ENCODE assay signal across 8 cellular contexts in genomic region chr15:38072007-38072506, GRCh38.
DNase-seq lines count a peak whose midpoint lies in the region; ATAC-seq and TF ChIP-seq lines count a peak whose summit lies in the region.

No MANE protein-coding gene starts in this region.

- intact Hi-C loops in sciatic nerve (cut with DNase I), result no loop called here

- ATAC-seq in sciatic nerve (peak; percentile 18), GM21390 (IDR thresholded peaks at IDR 0.05; ENCODE audit: unreplicated experiment) (no peak)

- H3K9me3 ChIP-seq in WERI-Rb-1 (ENCODE audit: severe bottlenecking), result no peaks in the 10 kb centered on the region

- peak overlapping the region; percentile 34 for H3K4me3 ChIP-seq in HFF-Myc (replicated peaks; ENCODE audit: low read depth, low read length)
- H3K4me3 ChIP-seq in WERI-Rb-1 (ENCODE audit: low read depth, low read length), result peak overlapping the region; percentile 52

- peaks cover 6% of the 10 kb centered on the region for H3K27me3 Mint-ChIP-seq in glutamatergic neuron (ENCODE audit: unreplicated experiment)

- peaks cover 36% of the 10 kb centered on the region for H3K27me3 ChIP-seq in WERI-Rb-1 (ENCODE audit: insufficient read depth, low read depth, severe bottlenecking)

- no peaks in the 10 kb centered on the region for H3K36me3 Mint-ChIP-seq in glutamatergic neuron (ENCODE audit: unreplicated experiment)

- H3K27ac Mint-ChIP-seq in glutamatergic neuron (ENCODE audit: unreplicated experiment), result no peak overlapping the region

- H3K27ac ChIP-seq in C4-2B, result peak overlapping the region; percentile 49
- peak overlapping the region; percentile 65; the same call in 1 of the 2 replicates for H3K27ac ChIP-seq in WERI-Rb-1

- peaks cover 7% of the 10 kb centered on the region for H3K9me3 Mint-ChIP-seq in glutamatergic neuron (ENCODE audit: unreplicated experiment)

- no peaks in the 10 kb centered on the region for H3K36me3 ChIP-seq in WERI-Rb-1

- DNase-seq in HFF-Myc (ENCODE audit: extremely low read depth, low read depth) (no peak), WERI-Rb-1 (no peak), glutamatergic neuron (no peak), sciatic nerve (ENCODE audit: low spot score) (no peak), NCI-H69 (lab: John Stamatoyannopoulos, UW) (no peak), HK-2 (ENCODE audit: unreplicated experiment) (no peak)

- peaks cover 12% of the 10 kb centered on the region for H3K4me1 Mint-ChIP-seq in glutamatergic neuron (ENCODE audit: low read depth, unreplicated experiment)

- H3K4me3 Mint-ChIP-seq in glutamatergic neuron (ENCODE audit: unreplicated experiment), result peak overlapping the region; percentile 88

- no peak for TF ChIP-seq CTCF in C4-2B (conservative IDR thresholded peaks at IDR 0.05)
- TF ChIP-seq CTCF in HFF-Myc (IDR thresholded peaks at IDR 0.05; ENCODE audit: low read depth, low read length, missing control alignments), result no peak
- no peak for TF ChIP-seq CTCF in WERI-Rb-1 (IDR thresholded peaks at IDR 0.05; ENCODE audit: low read depth, low read length)
- no peak for TF ChIP-seq CTCF in glutamatergic neuron (IDR thresholded peaks at IDR 0.05; ENCODE audit: partially characterized antibody, unreplicated experiment)
